8 cellular contexts compared by ENCODE assay signal in the genomic region with DNA sequence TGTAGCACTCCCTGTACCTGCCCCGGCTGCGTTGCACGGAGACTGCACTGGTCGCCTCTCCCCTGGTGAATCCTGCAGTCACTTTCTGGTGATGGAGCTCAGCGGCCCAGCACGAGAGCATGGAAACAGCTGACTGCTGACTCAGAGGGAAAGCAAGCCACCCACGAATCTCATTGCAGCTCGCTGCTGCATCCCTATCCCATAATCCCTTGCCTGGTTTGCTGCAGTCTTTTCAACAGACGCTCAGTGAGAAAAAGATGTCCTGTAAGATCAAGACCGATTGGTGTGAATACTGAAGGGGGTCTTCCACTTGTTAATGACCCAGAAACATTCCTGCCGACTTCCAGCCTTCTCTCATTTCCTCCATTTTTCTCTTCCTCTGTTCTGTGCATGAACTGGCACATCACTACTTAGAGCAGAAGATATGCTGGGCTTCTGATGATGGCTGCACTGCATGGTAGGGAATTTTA. TPM values are rescaled to one million over a fixed set of nuclear protein-coding genes. Genes with fewer than 3 reads are reported as not detected.
A peak's percentile ranks its signal among the peaks of the same experiment; 100 is the strongest.
DNase-seq lines count a peak whose midpoint lies in the region; ATAC-seq and TF ChIP-seq lines count a peak whose summit lies in the region.

No MANE protein-coding gene starts in this region.

- peak; percentile 52 for ATAC-seq in GM19452 (IDR thresholded peaks at IDR 0.05; ENCODE audit: unreplicated experiment)
- ATAC-seq in stimulated activated naive B cell treated with anti-CD40 and anti-IgM and Interleukin-4, amounts not matched to agents 10 μg/mL and 1 μg/mL and 100 μg/mL, for 72 hours (replicated peaks), result peak; percentile 84 to 89

- peak; percentile 24 for DNase-seq in AG09309 (ENCODE audit: low read depth)
- DNase-seq in NCI-H2081 treated with DMSO at 0.1 percent for 48 hours (lab: John Stamatoyannopoulos, UW), result peak; percentile 19
- DNase-seq in anterior cingulate cortex (lab: John Stamatoyannopoulos, UW), result peak in 57 of 58 donors; percentile 20 to 91 (median 67)
- peak; percentile 78 for DNase-seq in inferior parietal cortex (ENCODE audit: extremely low spot score)
- DNase-seq in stimulated activated naive B cell treated with anti-CD40 and anti-IgM and Interleukin-4, amounts not matched to agents 10 μg/mL and 1 μg/mL and 100 μg/mL, for 72 hours, result peak; percentile 34
- DNase-seq in type B pancreatic cell (ENCODE audit: extremely low spot score, unreplicated experiment), result no peak
- no peak for DNase-seq in HuH-7.5 (ENCODE audit: low spot score)

- TF ChIP-seq CTCF in AG09309 (IDR thresholded peaks at IDR 0.05; ENCODE audit: control insufficient read depth, insufficient read depth, low read depth, low read length, missing control alignments) (no peak), type B pancreatic cell (conservative IDR thresholded peaks at IDR 0.05) (no peak)

- peak overlapping the region; percentile 21 for H3K4me3 ChIP-seq in AG09309 (ENCODE audit: control insufficient read depth, low read depth, low read length)

- peaks cover 18 to 19% of the 10 kb centered on the region in 2 donors for H3K27me3 Mint-ChIP-seq in stimulated activated naive B cell treated with anti-CD40 and anti-IgM and Interleukin-4, amounts not matched to agents 10 μg/mL and 1 μg/mL and 100 μg/mL, for 72 hours
- no peaks in the 10 kb centered on the region for H3K27me3 Mint-ChIP-seq in type B pancreatic cell

- peaks cover 0 to 6% of the 10 kb centered on the region in 2 donors for H3K36me3 Mint-ChIP-seq in stimulated activated naive B cell treated with anti-CD40 and anti-IgM and Interleukin-4, amounts not matched to agents 10 μg/mL and 1 μg/mL and 100 μg/mL, for 72 hours
- H3K36me3 Mint-ChIP-seq in type B pancreatic cell, result peaks cover 16% of the 10 kb centered on the region

- no peak overlapping the region for H3K4me3 Mint-ChIP-seq in stimulated activated naive B cell treated with anti-CD40 and anti-IgM and Interleukin-4, amounts not matched to agents 10 μg/mL and 1 μg/mL and 100 μg/mL, for 72 hours
- no peak overlapping the region for H3K4me3 Mint-ChIP-seq in type B pancreatic cell

- no peak overlapping the region for H3K27ac Mint-ChIP-seq in stimulated activated naive B cell treated with anti-CD40 and anti-IgM and Interleukin-4, amounts not matched to agents 10 μg/mL and 1 μg/mL and 100 μg/mL, for 72 hours
- H3K27ac Mint-ChIP-seq in type B pancreatic cell, result no peak overlapping the region

- H3K9me3 Mint-ChIP-seq in stimulated activated naive B cell treated with anti-CD40 and anti-IgM and Interleukin-4, amounts not matched to agents 10 μg/mL and 1 μg/mL and 100 μg/mL, for 72 hours, result peaks cover 0 to 3% of the 10 kb centered on the region in 2 donors
- peaks cover 8% of the 10 kb centered on the region for H3K9me3 Mint-ChIP-seq in type B pancreatic cell

- peaks cover under 1 to 2% of the 10 kb centered on the region in 2 donors for H3K4me1 Mint-ChIP-seq in stimulated activated naive B cell treated with anti-CD40 and anti-IgM and Interleukin-4, amounts not matched to agents 10 μg/mL and 1 μg/mL and 100 μg/mL, for 72 hours
- H3K4me1 Mint-ChIP-seq in type B pancreatic cell (ENCODE audit: unreplicated experiment), result peaks cover 22% of the 10 kb centered on the region

RNA-seq across cellular contexts. Expression of gene TRIM2, which starts 52.9 kb away (rescaled TPM):
- 83.1 and 105 TPM in 2 replicates for total RNA-seq in type B pancreatic cell (ENCODE audit: low replicate concordance)

Comparison
In these comparisons a context has a peak if more than half of its experiments do, and no peak if none do; other contexts are left out.
1. DNase-seq: peak in AG09309 (single experiment), NCI-H2081 treated with DMSO at 0.1 percent for 48 hours (single experiment), anterior cingulate cortex (57 of 58), inferior parietal cortex (single experiment) and stimulated activated naive B cell treated with anti-CD40 and anti-IgM and Interleukin-4, amounts not matched to agents 10 μg/mL and 1 μg/mL and 100 μg/mL, for 72 hours (single experiment); none in type B pancreatic cell (single experiment) and HuH-7.5 (single experiment).